ENCODE assay signal across 8 cellular contexts in the genomic region with DNA sequence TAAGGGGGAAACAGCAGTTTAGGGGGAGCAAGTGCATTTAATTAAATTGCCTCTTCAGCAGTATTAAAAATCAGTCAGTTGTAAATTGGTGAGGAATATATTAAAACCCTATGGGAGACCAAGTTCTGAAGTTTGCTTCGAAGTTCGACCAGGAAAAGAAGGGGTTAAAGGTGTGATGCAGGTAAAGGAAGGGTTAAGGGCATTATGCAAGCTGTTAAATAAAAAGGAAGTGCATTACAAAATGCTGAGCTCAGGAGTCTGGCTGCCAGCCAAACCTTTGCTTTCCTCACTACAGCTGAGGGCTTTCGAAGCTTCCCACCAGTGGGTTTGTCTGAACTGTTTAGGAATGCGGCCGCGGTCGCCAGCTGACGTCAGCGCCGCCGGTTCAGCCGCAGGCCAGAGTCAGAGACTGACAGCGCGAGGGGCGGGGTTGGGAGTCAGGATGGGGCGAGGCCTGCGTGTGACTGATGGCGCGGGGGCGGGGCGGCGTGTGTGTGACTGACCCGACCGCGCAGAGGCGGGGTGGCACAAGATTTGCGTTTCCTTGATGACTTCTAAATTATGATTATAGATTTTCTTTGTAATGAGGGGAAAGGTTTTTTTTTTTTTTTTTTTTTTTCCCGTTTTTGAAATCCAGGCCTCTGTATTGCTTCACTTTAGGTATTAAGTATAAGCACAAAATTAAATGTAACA.
DNase-seq lines count a peak whose midpoint lies in the region; ATAC-seq and TF ChIP-seq lines count a peak whose summit lies in the region.

No MANE protein-coding gene starts in this region.

- no peaks in the 10 kb centered on the region for H3F3A ChIP-seq in PC-3 (ENCODE audit: low read length, unreplicated experiment)

- no TSS peak for BruUV-seq in PC-3 (replicated peaks; lab: Mats Ljungman, UMichigan)

- TF ChIP-seq CTCF in PC-3 (conservative IDR thresholded peaks at IDR 0.05; ENCODE audit: low read depth, low read length) = no peak
- TF ChIP-seq CTCF in epithelial cell of esophagus (IDR thresholded peaks at IDR 0.05; ENCODE audit: insufficient read depth, low read depth, low read length, missing control alignments) = no peak

- POLR2A ChIA-PET in PC-3 (lab: Charles Lee; ENCODE audit: unreplicated experiment) = interaction anchor here (0.6 to 0.9 kb wide), 3 partner anchors 77 to 97 kb away, joined by 3 to 6 read pairs (median 4); no protein-coding TSS in a partner anchor

- CTCF ChIA-PET in PC-3 (lab: Charles Lee) = interaction anchor here (0.6 to 0.9 kb wide), 2 partner anchors 53 to 77 kb away, joined by 3 to 6 read pairs; no protein-coding TSS in a partner anchor

- ATAC-seq in GM21825 (IDR thresholded peaks at IDR 0.05; ENCODE audit: unreplicated experiment) = peak; percentile 100
- ATAC-seq in PC-3 = peak; percentile 96

- DNase-seq in DMS53 (lab: John Stamatoyannopoulos, UW) (peak; percentile 99), KBM-7 (peak; percentile 98), PC-3 (peak; percentile 97), epithelial cell of esophagus (ENCODE audit: low read depth) (peak; percentile 100), midbrain (lab: John Stamatoyannopoulos, UW) (peak; percentile 97)
- DNase-seq in activated T-cell treated with anti-CD3 and anti-CD28 coated beads, Interleukin-2, amount 50 U/mL, for 1 hour = peak; percentile 97
- peak; percentile 98 for DNase-seq in stimulated activated CD8-positive, alpha-beta memory T cell treated with anti-CD3 and anti-CD28 coated beads, Interleukin-15, amount 100 ng/mL, for 48 hours (ENCODE audit: low read depth in 2 of 2)

- peak overlapping the region; percentile 24; the same call in 1 of the 2 replicates for H2AFZ ChIP-seq in PC-3 (ENCODE audit: low read length)

- peak overlapping the region; percentile 87 for H3K4me2 ChIP-seq in PC-3 (ENCODE audit: low read length)

- in situ Hi-C loops in KBM-7 (cut with MboI; ENCODE audit: low pct_unique_long_range_greater_than_20kb, low sequenced_read_pairs) = no loop called here

- no peaks in the 10 kb centered on the region for H3K9me3 ChIP-seq in PC-3 (ENCODE audit: low read length)

- peaks cover 74% of the 10 kb centered on the region for H3K79me2 ChIP-seq in PC-3 (ENCODE audit: low read length)

- H3K4me3 ChIP-seq in PC-3 (ENCODE audit: low read length) = peak overlapping the region; percentile 57
- H3K4me3 ChIP-seq in epithelial cell of esophagus (ENCODE audit: low read length) = peak overlapping the region; percentile 12

- peak overlapping the region; percentile 97 for H3K27ac ChIP-seq in PC-3 (ENCODE audit: low read length)

- H3K9ac ChIP-seq in PC-3 (ENCODE audit: low read length) = peak overlapping the region; percentile 85

- no peaks in the 10 kb centered on the region for H4K20me1 ChIP-seq in PC-3 (ENCODE audit: low read length)

- H3K4me1 ChIP-seq in PC-3 (ENCODE audit: insufficient read depth, low read length) = peaks cover 23% of the 10 kb centered on the region

- no peaks in the 10 kb centered on the region for H3K9me2 ChIP-seq in PC-3 (replicated peaks; ENCODE audit: low read length)

- intact Hi-C loops in PC-3 (cut with micrococcal nuclease) = loop anchor here (2.0 kb wide), 3 partner anchors 58 to 78 kb away; no protein-coding TSS in a partner anchor

- no peaks in the 10 kb centered on the region for H3K27me3 ChIP-seq in PC-3 (ENCODE audit: low read length)

- no peaks in the 10 kb centered on the region for H3K36me3 ChIP-seq in PC-3 (ENCODE audit: low read depth, low read length)

Comparison
In these comparisons a context has a peak if more than half of its experiments do, and no peak if none do; other contexts are left out.
1. Peak in every context shown above with its lines: DNase-seq, ATAC-seq, H3K4me3 ChIP-seq and H3K27ac ChIP-seq.